In the genomic region with DNA sequence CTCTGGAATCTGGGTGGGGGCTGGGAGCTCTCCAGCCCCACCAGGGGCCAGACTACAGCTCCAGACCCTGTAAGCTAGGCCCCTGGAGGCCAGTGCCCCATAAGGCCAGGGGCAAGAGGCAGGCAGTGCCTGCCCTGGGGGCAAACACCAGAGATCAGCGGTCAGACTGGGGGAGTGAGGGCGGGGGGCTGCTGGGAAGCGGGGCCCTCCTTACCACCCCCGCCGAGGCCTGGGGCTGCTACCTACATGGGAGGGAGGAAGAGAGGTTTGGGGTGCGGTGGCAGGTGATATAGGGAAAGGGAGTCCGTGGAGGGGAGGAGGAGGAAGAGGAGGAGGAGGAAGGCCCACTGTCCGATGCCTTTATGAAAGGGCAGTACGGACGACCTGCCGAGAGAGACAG, we compare ENCODE assay signal across 2 cellular contexts.
TF ChIP-seq lines count a peak whose summit lies in the region.

No MANE protein-coding gene starts in this region.

TF ChIP-seq in SK-N-SH, 30 proteins besides CTCF, POLR2A, EP300 and RAD21:
- TF ChIP-seq RCOR1 (IDR thresholded peaks at IDR 0.05; ENCODE audit: low read length) (no peak), FOSL2 (IDR thresholded peaks at IDR 0.05; ENCODE audit: borderline replicate concordance, low read depth) (no peak), EZH2phosphoT487 (IDR thresholded peaks at IDR 0.05; ENCODE audit: borderline replicate concordance, low read depth) (no peak), FOXM1 (IDR thresholded peaks at IDR 0.05; ENCODE audit: low read depth) (no peak), POLR2AphosphoS5 (IDR thresholded peaks at IDR 0.05; ENCODE audit: low read depth, low read length) (0 out of 2 replicates have a peak, but pooled peaks have one; percentile 2)
- TF ChIP-seq, protein P1, sequence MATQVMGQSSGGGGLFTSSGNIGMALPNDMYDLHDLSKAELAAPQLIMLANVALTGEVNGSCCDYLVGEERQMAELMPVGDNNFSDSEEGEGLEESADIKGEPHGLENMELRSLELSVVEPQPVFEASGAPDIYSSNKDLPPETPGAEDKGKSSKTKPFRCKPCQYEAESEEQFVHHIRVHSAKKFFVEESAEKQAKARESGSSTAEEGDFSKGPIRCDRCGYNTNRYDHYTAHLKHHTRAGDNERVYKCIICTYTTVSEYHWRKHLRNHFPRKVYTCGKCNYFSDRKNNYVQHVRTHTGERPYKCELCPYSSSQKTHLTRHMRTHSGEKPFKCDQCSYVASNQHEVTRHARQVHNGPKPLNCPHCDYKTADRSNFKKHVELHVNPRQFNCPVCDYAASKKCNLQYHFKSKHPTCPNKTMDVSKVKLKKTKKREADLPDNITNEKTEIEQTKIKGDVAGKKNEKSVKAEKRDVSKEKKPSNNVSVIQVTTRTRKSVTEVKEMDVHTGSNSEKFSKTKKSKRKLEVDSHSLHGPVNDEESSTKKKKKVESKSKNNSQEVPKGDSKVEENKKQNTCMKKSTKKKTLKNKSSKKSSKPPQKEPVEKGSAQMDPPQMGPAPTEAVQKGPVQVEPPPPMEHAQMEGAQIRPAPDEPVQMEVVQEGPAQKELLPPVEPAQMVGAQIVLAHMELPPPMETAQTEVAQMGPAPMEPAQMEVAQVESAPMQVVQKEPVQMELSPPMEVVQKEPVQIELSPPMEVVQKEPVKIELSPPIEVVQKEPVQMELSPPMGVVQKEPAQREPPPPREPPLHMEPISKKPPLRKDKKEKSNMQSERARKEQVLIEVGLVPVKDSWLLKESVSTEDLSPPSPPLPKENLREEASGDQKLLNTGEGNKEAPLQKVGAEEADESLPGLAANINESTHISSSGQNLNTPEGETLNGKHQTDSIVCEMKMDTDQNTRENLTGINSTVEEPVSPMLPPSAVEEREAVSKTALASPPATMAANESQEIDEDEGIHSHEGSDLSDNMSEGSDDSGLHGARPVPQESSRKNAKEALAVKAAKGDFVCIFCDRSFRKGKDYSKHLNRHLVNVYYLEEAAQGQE (IDR thresholded peaks at IDR 0.05; ENCODE audit: low read depth, low read length): no peak

TF ChIP-seq in SK-N-SH treated with all-trans-retinoic acid at 6 μM for 48 hours, 23 proteins besides CTCF, POLR2A, EP300 and RAD21:
- TF ChIP-seq PPARA (CRISPR knock-in tag; IDR thresholded peaks at IDR 0.05; ENCODE audit: borderline replicate concordance): no peak
- no peak for TF ChIP-seq ZFP30 (CRISPR knock-in tag; IDR thresholded peaks at IDR 0.05)
- no peak for TF ChIP-seq OSR1 (CRISPR knock-in tag; IDR thresholded peaks at IDR 0.05)
- no peak for TF ChIP-seq ARNTL (CRISPR knock-in tag; IDR thresholded peaks at IDR 0.05; ENCODE audit: borderline replicate concordance, low read depth)
- TF ChIP-seq, protein P2, sequence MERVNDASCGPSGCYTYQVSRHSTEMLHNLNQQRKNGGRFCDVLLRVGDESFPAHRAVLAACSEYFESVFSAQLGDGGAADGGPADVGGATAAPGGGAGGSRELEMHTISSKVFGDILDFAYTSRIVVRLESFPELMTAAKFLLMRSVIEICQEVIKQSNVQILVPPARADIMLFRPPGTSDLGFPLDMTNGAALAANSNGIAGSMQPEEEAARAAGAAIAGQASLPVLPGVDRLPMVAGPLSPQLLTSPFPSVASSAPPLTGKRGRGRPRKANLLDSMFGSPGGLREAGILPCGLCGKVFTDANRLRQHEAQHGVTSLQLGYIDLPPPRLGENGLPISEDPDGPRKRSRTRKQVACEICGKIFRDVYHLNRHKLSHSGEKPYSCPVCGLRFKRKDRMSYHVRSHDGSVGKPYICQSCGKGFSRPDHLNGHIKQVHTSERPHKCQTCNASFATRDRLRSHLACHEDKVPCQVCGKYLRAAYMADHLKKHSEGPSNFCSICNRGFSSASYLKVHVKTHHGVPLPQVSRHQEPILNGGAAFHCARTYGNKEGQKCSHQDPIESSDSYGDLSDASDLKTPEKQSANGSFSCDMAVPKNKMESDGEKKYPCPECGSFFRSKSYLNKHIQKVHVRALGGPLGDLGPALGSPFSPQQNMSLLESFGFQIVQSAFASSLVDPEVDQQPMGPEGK (CRISPR knock-in tag; IDR thresholded peaks at IDR 0.05; ENCODE audit: borderline replicate concordance): no peak
- no peak for TF ChIP-seq TOX (CRISPR knock-in tag; IDR thresholded peaks at IDR 0.05; ENCODE audit: borderline replicate concordance)
- no peak for TF ChIP-seq GLIS3 (CRISPR knock-in tag; IDR thresholded peaks at IDR 0.05)
- TF ChIP-seq ESRRG (CRISPR knock-in tag; IDR thresholded peaks at IDR 0.05): no peak
- TF ChIP-seq ZNF8 (CRISPR knock-in tag; IDR thresholded peaks at IDR 0.05): no peak
- TF ChIP-seq, protein P3, sequence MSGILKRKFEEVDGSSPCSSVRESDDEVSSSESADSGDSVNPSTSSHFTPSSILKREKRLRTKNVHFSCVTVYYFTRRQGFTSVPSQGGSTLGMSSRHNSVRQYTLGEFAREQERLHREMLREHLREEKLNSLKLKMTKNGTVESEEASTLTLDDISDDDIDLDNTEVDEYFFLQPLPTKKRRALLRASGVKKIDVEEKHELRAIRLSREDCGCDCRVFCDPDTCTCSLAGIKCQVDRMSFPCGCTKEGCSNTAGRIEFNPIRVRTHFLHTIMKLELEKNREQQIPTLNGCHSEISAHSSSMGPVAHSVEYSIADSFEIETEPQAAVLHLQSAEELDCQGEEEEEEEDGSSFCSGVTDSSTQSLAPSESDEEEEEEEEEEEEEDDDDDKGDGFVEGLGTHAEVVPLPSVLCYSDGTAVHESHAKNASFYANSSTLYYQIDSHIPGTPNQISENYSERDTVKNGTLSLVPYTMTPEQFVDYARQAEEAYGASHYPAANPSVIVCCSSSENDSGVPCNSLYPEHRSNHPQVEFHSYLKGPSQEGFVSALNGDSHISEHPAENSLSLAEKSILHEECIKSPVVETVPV (CRISPR knock-in tag; IDR thresholded peaks at IDR 0.05): no peak
- no peak for TF ChIP-seq ZNF70 (CRISPR knock-in tag; IDR thresholded peaks at IDR 0.05)
- no peak for TF ChIP-seq RARB (CRISPR knock-in tag; IDR thresholded peaks at IDR 0.05)
- no peak for TF ChIP-seq ZC3H10 (CRISPR knock-in tag; IDR thresholded peaks at IDR 0.05)
- TF ChIP-seq SNAI2 (CRISPR knock-in tag; IDR thresholded peaks at IDR 0.05): no peak
- TF ChIP-seq, protein P4, sequence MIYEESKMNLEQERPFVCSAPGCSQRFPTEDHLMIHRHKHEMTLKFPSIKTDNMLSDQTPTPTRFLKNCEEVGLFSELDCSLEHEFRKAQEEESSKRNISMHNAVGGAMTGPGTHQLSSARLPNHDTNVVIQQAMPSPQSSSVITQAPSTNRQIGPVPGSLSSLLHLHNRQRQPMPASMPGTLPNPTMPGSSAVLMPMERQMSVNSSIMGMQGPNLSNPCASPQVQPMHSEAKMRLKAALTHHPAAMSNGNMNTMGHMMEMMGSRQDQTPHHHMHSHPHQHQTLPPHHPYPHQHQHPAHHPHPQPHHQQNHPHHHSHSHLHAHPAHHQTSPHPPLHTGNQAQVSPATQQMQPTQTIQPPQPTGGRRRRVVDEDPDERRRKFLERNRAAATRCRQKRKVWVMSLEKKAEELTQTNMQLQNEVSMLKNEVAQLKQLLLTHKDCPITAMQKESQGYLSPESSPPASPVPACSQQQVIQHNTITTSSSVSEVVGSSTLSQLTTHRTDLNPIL (CRISPR knock-in tag; IDR thresholded peaks at IDR 0.05; ENCODE audit: low read depth): no peak
- no peak for TF ChIP-seq TCF4 (CRISPR knock-in tag; IDR thresholded peaks at IDR 0.05; ENCODE audit: borderline replicate concordance)
- TF ChIP-seq ZFP3 (CRISPR knock-in tag; IDR thresholded peaks at IDR 0.05): no peak
- TF ChIP-seq CSDC2 (CRISPR knock-in tag; IDR thresholded peaks at IDR 0.05): no peak
- no peak for TF ChIP-seq BACH2 (CRISPR knock-in tag; IDR thresholded peaks at IDR 0.05; ENCODE audit: borderline replicate concordance)
